In the genomic region with DNA sequence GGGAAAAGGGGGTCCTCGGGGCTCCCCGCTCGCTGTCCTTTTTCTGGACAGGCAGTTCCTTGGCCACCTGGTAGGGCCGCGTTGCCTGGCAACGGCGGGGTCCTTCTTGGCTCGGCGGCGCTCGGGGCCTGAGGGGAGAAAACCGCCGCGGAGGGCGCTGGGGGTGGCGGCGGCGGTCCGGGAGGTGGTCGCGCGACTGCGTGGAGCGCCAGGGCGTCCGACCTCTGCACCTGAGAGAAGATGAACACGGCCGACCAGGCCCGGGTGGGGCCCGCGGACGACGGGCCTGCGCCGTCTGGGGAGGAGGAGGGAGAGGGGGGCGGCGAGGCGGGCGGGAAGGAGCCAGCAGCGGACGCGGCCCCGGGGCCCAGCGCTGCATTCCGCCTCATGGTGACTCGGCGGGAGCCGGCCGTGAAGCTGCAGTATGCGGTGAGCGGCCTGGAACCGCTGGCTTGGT, we compare ENCODE assay signal across 8 cellular contexts. TPM values are rescaled to one million over a fixed set of nuclear protein-coding genes. Genes with fewer than 3 reads are reported as not detected.
DNase-seq lines count a peak whose midpoint lies in the region; ATAC-seq and TF ChIP-seq lines count a peak whose summit lies in the region.

A gene with protein sequence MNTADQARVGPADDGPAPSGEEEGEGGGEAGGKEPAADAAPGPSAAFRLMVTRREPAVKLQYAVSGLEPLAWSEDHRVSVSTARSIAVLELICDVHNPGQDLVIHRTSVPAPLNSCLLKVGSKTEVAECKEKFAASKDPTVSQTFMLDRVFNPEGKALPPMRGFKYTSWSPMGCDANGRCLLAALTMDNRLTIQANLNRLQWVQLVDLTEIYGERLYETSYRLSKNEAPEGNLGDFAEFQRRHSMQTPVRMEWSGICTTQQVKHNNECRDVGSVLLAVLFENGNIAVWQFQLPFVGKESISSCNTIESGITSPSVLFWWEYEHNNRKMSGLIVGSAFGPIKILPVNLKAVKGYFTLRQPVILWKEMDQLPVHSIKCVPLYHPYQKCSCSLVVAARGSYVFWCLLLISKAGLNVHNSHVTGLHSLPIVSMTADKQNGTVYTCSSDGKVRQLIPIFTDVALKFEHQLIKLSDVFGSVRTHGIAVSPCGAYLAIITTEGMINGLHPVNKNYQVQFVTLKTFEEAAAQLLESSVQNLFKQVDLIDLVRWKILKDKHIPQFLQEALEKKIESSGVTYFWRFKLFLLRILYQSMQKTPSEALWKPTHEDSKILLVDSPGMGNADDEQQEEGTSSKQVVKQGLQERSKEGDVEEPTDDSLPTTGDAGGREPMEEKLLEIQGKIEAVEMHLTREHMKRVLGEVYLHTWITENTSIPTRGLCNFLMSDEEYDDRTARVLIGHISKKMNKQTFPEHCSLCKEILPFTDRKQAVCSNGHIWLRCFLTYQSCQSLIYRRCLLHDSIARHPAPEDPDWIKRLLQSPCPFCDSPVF (plus strand): TSS at position 106 of the 457 bp plus-strand sequence. CDS start 135 bp downstream, at position 241.

- peaks cover 50% of the 10 kb centered on the region for H3K4me1 Mint-ChIP-seq in activated CD4-positive, alpha-beta T cell treated with anti-CD3 and anti-CD28 coated beads, Interleukin-2, amount 10 ng/mL, durations not matched to agents 7 days and 5 days

- H3K9ac ChIP-seq in duodenal mucosa (ENCODE audit: low read depth in 1 of 2, low read length in 2 of 2): peak within 1 kb of the TSS; percentile 91 to 95

- WGBS in lung, 2 donors: 0% methylated on average over 41 to 52 of the region's 52 CpGs

- CTCF ChIA-PET in activated CD4-positive, alpha-beta T cell treated with anti-CD3 and anti-CD28 coated beads, Interleukin-2, amount 10 ng/mL, durations not matched to agents 7 days and 5 days (lab: Charles Lee): interaction anchor here (0.8 to 2.3 kb wide), 6 partner anchors 10 to 678 kb away, joined by 3 to 12 read pairs (median 4); a partner anchor contains a TSS

- POLR2A ChIA-PET in activated CD4-positive, alpha-beta T cell treated with anti-CD3 and anti-CD28 coated beads, Interleukin-2, amount 10 ng/mL, durations not matched to agents 7 days and 5 days (lab: Charles Lee): no interaction called here

- no peaks in the 10 kb centered on the region for H3K9me3 ChIP-seq in duodenal mucosa (ENCODE audit: control insufficient read depth in 1 of 2, low read length in 2 of 2)
- H3K9me3 ChIP-seq in lung (ENCODE audit: control insufficient read depth in 2 of 2, insufficient read depth in 1 of 2, low read length in 1 of 2): peaks cover 0 to 2% of the 10 kb centered on the region in 2 donors

- TF ChIP-seq POLR2A in GM18526 (IDR thresholded peaks at IDR 0.05; ENCODE audit: extremely low read depth, insufficient read length): peak; percentile 50

- H3K27me3 ChIP-seq in duodenal mucosa (ENCODE audit: control insufficient read depth in 1 of 2, insufficient read depth in 2 of 2, low read length in 2 of 2) (no peaks in the 10 kb centered on the region), lung (ENCODE audit: control insufficient read depth, insufficient read depth) (no peaks in the 10 kb centered on the region)

- H3K9me3 Mint-ChIP-seq in activated CD4-positive, alpha-beta T cell treated with anti-CD3 and anti-CD28 coated beads, Interleukin-2, amount 10 ng/mL, durations not matched to agents 7 days and 5 days: no peaks in the 10 kb centered on the region

- peak within 1 kb of the TSS; percentile 92 for H3K27ac Mint-ChIP-seq in activated CD4-positive, alpha-beta T cell treated with anti-CD3 and anti-CD28 coated beads, Interleukin-2, amount 10 ng/mL, durations not matched to agents 7 days and 5 days

- DNase-seq in NCI-H510A treated with DMSO at 0.1 percent for 48 hours (lab: John Stamatoyannopoulos, UW) (peak; percentile 80), lung (ENCODE audit: low spot score) (peak; percentile 87)
- peak; percentile 86 for DNase-seq in activated CD4-positive, alpha-beta T cell treated with anti-CD3 and anti-CD28 coated beads, Interleukin-2, amount 10 ng/mL, durations not matched to agents 7 days and 5 days
- peak in 2 of 3 experiments; percentile 75 to 76 for DNase-seq in stimulated activated CD4-positive, alpha-beta T cell treated with anti-CD3 and anti-CD28 coated beads, TNF-alpha, amount 100 ng/mL, for 4 hours (ENCODE audit: low read depth in 3 of 3)

- peak within 1 kb of the TSS; percentile 96 to 98 for H3K4me3 ChIP-seq in duodenal mucosa (ENCODE audit: low read depth in 1 of 2, low read length in 2 of 2)
- H3K4me3 ChIP-seq in lung: peak within 1 kb of the TSS; percentile 98

- H3K36me3 Mint-ChIP-seq in activated CD4-positive, alpha-beta T cell treated with anti-CD3 and anti-CD28 coated beads, Interleukin-2, amount 10 ng/mL, durations not matched to agents 7 days and 5 days (ENCODE audit: low read depth): peaks cover 16% of the 10 kb centered on the region

- ATAC-seq in HG03064 (IDR thresholded peaks at IDR 0.05; ENCODE audit: low read depth, unreplicated experiment): peak; percentile 48
- peak; percentile 92 for ATAC-seq in lung (ENCODE audit: insufficient read depth, low FRiP score)

- H3K4me1 ChIP-seq in duodenal mucosa (ENCODE audit: control insufficient read depth in 1 of 2, insufficient read depth in 2 of 2, low read length in 2 of 2): peaks cover 22 to 24% of the 10 kb centered on the region in 2 donors
- H3K4me1 ChIP-seq in lung (ENCODE audit: control insufficient read depth in 2 of 2, insufficient read depth in 2 of 2, low read length in 2 of 2): peaks cover 0 to 7% of the 10 kb centered on the region in 2 donors

- H3K27ac ChIP-seq in 22Rv1: peak within 1 kb of the TSS; percentile 98
- peak within 1 kb of the TSS; percentile 97 for H3K27ac ChIP-seq in duodenal mucosa (ENCODE audit: low read depth, low read length)
- peak within 1 kb of the TSS; percentile 92 to 99 for H3K27ac ChIP-seq in lung (ENCODE audit: low read depth in 1 of 2, low read length in 1 of 2)

- H3K27me3 Mint-ChIP-seq in activated CD4-positive, alpha-beta T cell treated with anti-CD3 and anti-CD28 coated beads, Interleukin-2, amount 10 ng/mL, durations not matched to agents 7 days and 5 days: no peaks in the 10 kb centered on the region

- H3K36me3 ChIP-seq in duodenal mucosa (ENCODE audit: control insufficient read depth in 1 of 2, insufficient read depth in 2 of 2, low read length in 2 of 2) (no peaks in the 10 kb centered on the region), lung (ENCODE audit: control insufficient read depth in 2 of 2, insufficient read depth in 2 of 2, low read length in 2 of 2) (no peaks in the 10 kb centered on the region)

- H3K4me3 Mint-ChIP-seq in activated CD4-positive, alpha-beta T cell treated with anti-CD3 and anti-CD28 coated beads, Interleukin-2, amount 10 ng/mL, durations not matched to agents 7 days and 5 days: peak within 1 kb of the TSS; percentile 88

- no peak for TF ChIP-seq CTCF in 22Rv1 (IDR thresholded peaks at IDR 0.05)
- TF ChIP-seq CTCF in lung (IDR thresholded peaks at IDR 0.05; ENCODE audit: control extremely low read depth, extremely low read depth): no peak

RNA-seq across cellular contexts. Expression of the gene that starts here (rescaled TPM):
- total RNA-seq in activated CD4-positive, alpha-beta T cell treated with anti-CD3 and anti-CD28 coated beads, Interleukin-2, amount 10 ng/mL, durations not matched to agents 7 days and 5 days: 10 to 100 TPM; 12.7 to 13.5 TPM
- total RNA-seq in lung: 10 to 100 TPM; 16.9 to 18.7 TPM
- polyA plus RNA-seq in lung: 1 to 10 TPM; 3.1 to 4.8 TPM

Comparison
In these comparisons a context has a peak if more than half of its experiments do, and no peak if none do; other contexts are left out.
1. Peak in every context shown above with its lines: DNase-seq, ATAC-seq, H3K4me3 ChIP-seq and H3K27ac ChIP-seq.